Comparison of ENCODE assay signal across 29 cellular contexts in the genomic region with DNA sequence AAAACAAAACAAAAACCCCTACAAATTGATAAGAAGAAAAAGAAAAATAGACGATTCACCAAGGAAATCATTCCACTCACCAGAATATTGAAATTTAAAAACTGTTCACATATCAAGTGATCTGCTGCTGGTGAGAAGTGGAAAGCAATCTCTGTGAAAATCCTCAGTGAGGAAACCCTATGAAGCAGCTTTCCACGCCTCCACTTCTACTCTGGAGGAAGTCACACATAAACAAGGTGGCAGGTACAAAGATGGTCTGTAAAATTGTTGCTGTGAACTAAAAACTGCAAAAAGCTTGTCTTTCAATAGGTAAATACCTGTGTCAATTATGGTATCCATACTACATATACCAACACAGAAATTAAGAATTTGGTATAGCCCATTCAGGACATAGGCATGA.
"Had no signal": no experiment of that assay in that cellular context is flagged by ENCODE, and none has a peak within 500 bp of the region (broad histone marks: within the 10 kb centered on the region; RNA-seq: fewer than 3 reads in every experiment).

No MANE protein-coding gene starts in this region.

- H3K4me1 ChIP-seq: body of pancreas, Peyer's patch, SJSA1 had no signal

- H3K4me1 Mint-ChIP-seq: WTC11 had no signal

- H3K9me3 Mint-ChIP-seq: activated T-helper 17 cell treated with anti-CD3 and anti-CD28 coated beads, Interleukin-2, amount 50 U/mL, for 72 hours had no signal

- H3K9me3 ChIP-seq: body of pancreas, Peyer's patch, SJSA1 had no signal

- H3K27me3 ChIP-seq: body of pancreas, Peyer's patch, SJSA1 had no signal

- H3K27me3 Mint-ChIP-seq: activated naive CD4-positive, alpha-beta T cell treated with anti-CD3 and anti-CD28 coated beads, Interleukin-2, amount 10 ng/mL, durations not matched to agents 7 days and 5 days; activated T-helper 17 cell treated with anti-CD3 and anti-CD28 coated beads, Interleukin-2, amount 50 U/mL, for 72 hours; IgD-negative memory B cell had no signal

- ATAC-seq: activated T-helper 17 cell treated with anti-CD3 and anti-CD28 coated beads, Interleukin-2, amount 50 U/mL, for 72 hours; body of pancreas; SK-N-SH treated with all-trans-retinoic acid at 6 μM for 48 hours; WTC11 had no signal

- DNase-seq: activated CD4-positive, alpha-beta T cell treated with anti-CD3 and anti-CD28 coated beads for 48 hours; activated CD4-positive, alpha-beta T cell treated with anti-CD3 and anti-CD28 coated beads, Interleukin-2, amount 50 U/mL, for 48 hours; activated CD4-positive, CD25-positive, alpha-beta regulatory T cell treated with anti-CD3 and anti-CD28 coated beads, Interleukin-2, amount 50 U/mL, for 72 hours; activated gamma-delta T cell treated with Interleukin-2 at 50 U/mL for 16 hours; activated naive CD4-positive, alpha-beta T cell treated with anti-CD3 and anti-CD28 coated beads, Interleukin-2, amount 10 ng/mL, durations not matched to agents 7 days and 5 days; activated T-cell treated with anti-CD3 and anti-CD28 coated beads for 4 hours; aorta; body of pancreas; central memory CD4-positive, alpha-beta T cell; KG1; NCI-H1092; NCI-H1417; NCI-H1930; NCI-H2171; NCI-H345; NCI-H510A; NCI-H526 treated with DMSO at 0.1 percent for 48 hours; NCI-H82; Peyer's patch; SHP77; SW 1271; T-helper 9 cell had no signal

- H3K27ac Mint-ChIP-seq: activated naive CD4-positive, alpha-beta T cell treated with anti-CD3 and anti-CD28 coated beads, Interleukin-2, amount 10 ng/mL, durations not matched to agents 7 days and 5 days; activated T-helper 17 cell treated with anti-CD3 and anti-CD28 coated beads, Interleukin-2, amount 50 U/mL, for 72 hours; IgD-negative memory B cell; T-helper 1 cell treated with Interleukin-12 subunit alpha and Interleukin-12 subunit beta and Interleukin-4 antibody, amounts not matched to agents 30 μg/mL and 1 μg/mL, for 36 hours; WTC11 had no signal

- H3K4me3 Mint-ChIP-seq: activated naive CD4-positive, alpha-beta T cell treated with anti-CD3 and anti-CD28 coated beads, Interleukin-2, amount 10 ng/mL, durations not matched to agents 7 days and 5 days; activated T-helper 17 cell treated with anti-CD3 and anti-CD28 coated beads, Interleukin-2, amount 50 U/mL, for 72 hours; IgD-negative memory B cell; T-helper 1 cell treated with Interleukin-12 subunit alpha and Interleukin-12 subunit beta and Interleukin-4 antibody, amounts not matched to agents 30 μg/mL and 1 μg/mL, for 36 hours; WTC11 had no signal

- H3K4me3 ChIP-seq: body of pancreas, Peyer's patch, SJSA1 had no signal

- H3K27ac ChIP-seq: body of pancreas, Peyer's patch, RWPE1, SJSA1 had no signal
